ENCODE assay signal across 8 cellular contexts in the genomic region with DNA sequence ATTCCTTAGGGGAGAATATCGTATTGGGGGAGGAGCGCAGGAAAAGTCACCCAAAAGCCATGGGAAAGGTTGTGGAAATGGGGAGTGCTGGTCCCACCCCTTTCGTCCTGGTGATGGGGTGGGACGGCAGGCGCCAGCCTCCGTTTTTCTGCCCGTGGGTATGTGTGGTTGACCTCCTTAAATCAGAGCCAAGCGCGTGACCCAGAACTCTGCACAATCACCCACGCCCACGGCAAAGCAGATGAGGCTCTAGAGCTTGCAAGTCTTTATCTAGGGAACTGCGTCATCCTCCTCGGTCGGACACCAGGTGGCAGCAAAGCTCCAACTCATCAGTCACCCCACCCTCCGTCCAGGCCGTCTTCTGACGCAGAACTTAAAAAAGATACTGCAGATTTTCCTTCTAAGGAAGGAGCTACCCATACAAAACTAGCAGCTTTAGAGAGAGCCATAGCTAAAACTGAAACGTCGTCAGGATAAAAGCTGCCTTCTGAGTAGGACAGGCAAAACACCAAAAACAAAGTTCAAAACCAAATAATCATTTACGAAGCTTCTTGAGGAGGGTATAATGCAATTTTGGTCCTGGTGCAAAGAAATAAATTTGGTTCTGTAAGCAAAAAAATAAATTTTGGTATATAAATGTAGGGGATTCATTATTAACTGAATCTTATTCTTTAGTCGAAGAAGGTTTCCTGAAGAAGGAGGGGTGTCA.
DNase-seq lines count a peak whose midpoint lies in the region; ATAC-seq and TF ChIP-seq lines count a peak whose summit lies in the region.

No MANE protein-coding gene starts in this region.

- peak overlapping the region; percentile 52 for H3K27ac ChIP-seq in left ventricle myocardium inferior (replicated peaks)
- H3K27ac ChIP-seq in vagina: peak overlapping the region; percentile 69

- H3K27me3 ChIP-seq in adipocyte (replicated peaks; ENCODE audit: control insufficient read depth, insufficient read depth, low read length) (no peaks in the 10 kb centered on the region), left ventricle myocardium inferior (ENCODE audit: low read depth) (no peaks in the 10 kb centered on the region), vagina (no peaks in the 10 kb centered on the region)

- H3K9me3 Mint-ChIP-seq in T-cell: no peaks in the 10 kb centered on the region

- POLR2A ChIA-PET in T-cell (lab: Charles Lee): interaction anchor here (0.5 to 1.8 kb wide), 7 partner anchors 8 to 1024 kb away, joined by 3 to 10 read pairs (median 3); no protein-coding TSS in a partner anchor

- CTCF ChIA-PET in T-cell (lab: Charles Lee): interaction anchor here (0.5 to 4.7 kb wide), 73 partner anchors 8 to 1369 kb away, joined by 3 to 234 read pairs (median 4); a partner anchor contains a TSS

- peak overlapping the region; percentile 70 for H3K9ac ChIP-seq in adipocyte (ENCODE audit: low read length)

- DNase-seq in GM12865 (ENCODE audit: low read depth): peak; percentile 91
- peak; percentile 31 for DNase-seq in NCI-H1417 treated with DMSO at 0.1 percent for 48 hours (lab: John Stamatoyannopoulos, UW)
- peak; percentile 76 to 90 (median 84) for DNase-seq in T-cell
- peak; percentile 94 for DNase-seq in adipocyte (ENCODE audit: low read depth)
- DNase-seq in left ventricle myocardium inferior: peak; percentile 87
- peak; percentile 66 for DNase-seq in pulmonary artery endothelial cell (ENCODE audit: low read depth, low spot score)
- peak in 1 of 2 donors; percentile 96 for DNase-seq in vagina (ENCODE audit: extremely low spot score in 2 of 2)

- H3K4me1 Mint-ChIP-seq in T-cell: peaks cover 22 to 64% (median 33%) of the 10 kb centered on the region in 3 donors

- H3K4me1 ChIP-seq in adipocyte (ENCODE audit: control insufficient read depth, insufficient read depth, low read length) (peaks cover 10% of the 10 kb centered on the region), left ventricle myocardium inferior (peaks cover 6% of the 10 kb centered on the region), vagina (peaks cover 22% of the 10 kb centered on the region)

- peaks cover 5% of the 10 kb centered on the region for H3K36me3 Mint-ChIP-seq in T-cell

- no peaks in the 10 kb centered on the region for H3K27me3 Mint-ChIP-seq in T-cell

- H3K4me3 Mint-ChIP-seq in T-cell: peak overlapping the region in 2 of 3 donors; percentile 11 to 50

- H3K9me3 ChIP-seq in adipocyte (ENCODE audit: control insufficient read depth, low read length) (no peaks in the 10 kb centered on the region), left ventricle myocardium inferior (replicated peaks) (no peaks in the 10 kb centered on the region), vagina (no peaks in the 10 kb centered on the region)

- ATAC-seq in HG02763 (IDR thresholded peaks at IDR 0.05; ENCODE audit: unreplicated experiment) (peak; percentile 91), T-cell (replicated peaks in 1 of 4) (peak; percentile 98 to 99 (median 99))

- H3K36me3 ChIP-seq in adipocyte (ENCODE audit: control insufficient read depth, insufficient read depth, low read length, severe bottlenecking): no peaks in the 10 kb centered on the region
- no peaks in the 10 kb centered on the region for H3K36me3 ChIP-seq in left ventricle myocardium inferior
- no peaks in the 10 kb centered on the region for H3K36me3 ChIP-seq in vagina

- no peak overlapping the region for H3K4me3 ChIP-seq in GM12865 (ENCODE audit: low read depth, low read length)
- H3K4me3 ChIP-seq in adipocyte (ENCODE audit: low read length): peak overlapping the region; percentile 75
- peak overlapping the region; percentile 54 for H3K4me3 ChIP-seq in left ventricle myocardium inferior
- peak overlapping the region; percentile 15 to 33 for H3K4me3 ChIP-seq in vagina

- peak; percentile 86 for TF ChIP-seq CTCF in GM12865 (IDR thresholded peaks at IDR 0.05; ENCODE audit: insufficient read depth, low read depth, low read length, missing control alignments)
- TF ChIP-seq CTCF in left ventricle myocardium inferior (IDR thresholded peaks at IDR 0.05; ENCODE audit: borderline replicate concordance): peak; percentile 87
- TF ChIP-seq CTCF in vagina (IDR thresholded peaks at IDR 0.05): peak; percentile 76 to 84 (median 84)

- peak overlapping the region; percentile 94 for H3K27ac Mint-ChIP-seq in T-cell

- TF ChIP-seq POLR2A in vagina (IDR thresholded peaks at IDR 0.05): no peak

- intact Hi-C loops in left ventricle myocardium inferior (cut with micrococcal nuclease): no loop called here
- intact Hi-C loops in vagina (cut with DNase I): no loop called here
